ENCODE assay signal across 29 cellular contexts in the genomic region with DNA sequence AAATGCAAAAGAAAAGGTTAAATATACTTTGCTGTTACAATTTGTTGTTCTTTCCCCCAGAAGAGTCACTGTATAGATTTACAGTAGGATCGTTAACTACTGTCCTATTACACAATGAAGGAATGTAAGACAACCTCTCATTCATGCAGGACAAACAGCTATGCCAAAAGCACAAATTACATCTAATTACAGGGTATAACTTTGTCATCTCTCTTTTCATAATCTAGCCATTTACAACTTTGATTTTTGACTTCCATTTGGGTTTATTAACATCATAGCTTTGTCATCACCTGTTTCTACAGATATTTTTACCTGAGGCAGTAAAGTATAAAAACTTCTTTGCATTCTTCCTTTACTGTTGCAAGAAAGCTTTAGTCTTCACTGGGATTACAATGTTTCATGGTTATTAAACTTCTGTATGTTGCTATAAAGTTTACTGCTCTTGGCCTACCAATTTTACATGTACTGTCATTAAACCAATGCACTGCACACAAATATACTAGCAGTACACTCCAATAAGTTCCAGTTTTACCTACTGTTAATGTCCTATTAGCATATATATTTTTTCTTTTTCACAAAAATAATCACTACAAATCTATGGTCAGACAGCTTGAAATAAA.
"Had no signal": no experiment of that assay in that cellular context is flagged by ENCODE, and none has a peak within 500 bp of the region (broad histone marks: within the 10 kb centered on the region; RNA-seq: fewer than 3 reads in every experiment).

No MANE protein-coding gene starts in this region.

- H3K27me3 ChIP-seq: adrenal gland, body of pancreas, esophagus squamous epithelium, gastroesophageal sphincter had no signal

- H3K4me3 Mint-ChIP-seq: activated CD4-positive, alpha-beta memory T cell treated with anti-CD3 and anti-CD28 coated beads, Interleukin-2, amount 10 ng/mL, durations not matched to agents 7 days and 5 days; activated CD4-positive, alpha-beta T cell treated with anti-CD3 and anti-CD28 coated beads, Interleukin-2, amount 10 ng/mL, durations not matched to agents 7 days and 5 days; activated naive CD4-positive, alpha-beta T cell treated with anti-CD3 and anti-CD28 coated beads, Interleukin-2, amount 10 ng/mL, durations not matched to agents 7 days and 5 days; activated naive CD8-positive, alpha-beta T cell treated with anti-CD3 and anti-CD28 coated beads for 36 hours; activated naive CD8-positive, alpha-beta T cell treated with anti-CD3 and anti-CD28 coated beads, Interleukin-2, amount 50 U/mL, for 24 hours; activated T-cell treated with anti-CD3 and anti-CD28 coated beads, Interleukin-2, amount 50 U/mL, for 24 hours; activated T-cell treated with anti-CD3 and anti-CD28 coated beads, Interleukin-2, amount 50 U/mL, for 72 hours; WTC11 had no signal

- ATAC-seq: activated naive CD8-positive, alpha-beta T cell treated with anti-CD3 and anti-CD28 coated beads, Interleukin-2, amount 50 U/mL, for 24 hours; activated T-cell treated with anti-CD3 and anti-CD28 coated beads, Interleukin-2, amount 50 U/mL, for 72 hours; body of pancreas; effector memory CD8-positive, alpha-beta T cell; gastroesophageal sphincter; WTC11 had no signal

- H3K36me3 ChIP-seq: adrenal gland, gastroesophageal sphincter had no signal

- H3K27ac Mint-ChIP-seq: activated CD4-positive, alpha-beta memory T cell treated with anti-CD3 and anti-CD28 coated beads, Interleukin-2, amount 10 ng/mL, durations not matched to agents 7 days and 5 days; activated CD4-positive, alpha-beta T cell treated with anti-CD3 and anti-CD28 coated beads, Interleukin-2, amount 10 ng/mL, durations not matched to agents 7 days and 5 days; activated naive CD4-positive, alpha-beta T cell treated with anti-CD3 and anti-CD28 coated beads, Interleukin-2, amount 10 ng/mL, durations not matched to agents 7 days and 5 days; activated naive CD8-positive, alpha-beta T cell treated with anti-CD3 and anti-CD28 coated beads for 36 hours; activated naive CD8-positive, alpha-beta T cell treated with anti-CD3 and anti-CD28 coated beads, Interleukin-2, amount 50 U/mL, for 24 hours; activated T-cell treated with anti-CD3 and anti-CD28 coated beads, Interleukin-2, amount 50 U/mL, for 24 hours; activated T-cell treated with anti-CD3 and anti-CD28 coated beads, Interleukin-2, amount 50 U/mL, for 72 hours; WTC11 had no signal

- H3K27ac ChIP-seq: adrenal gland, body of pancreas, esophagus squamous epithelium, gastroesophageal sphincter had no signal

- H3K9me3 ChIP-seq: adrenal gland, body of pancreas had no signal

- H3K27me3 Mint-ChIP-seq: activated CD4-positive, alpha-beta memory T cell treated with anti-CD3 and anti-CD28 coated beads, Interleukin-2, amount 10 ng/mL, durations not matched to agents 7 days and 5 days; activated CD4-positive, alpha-beta T cell treated with anti-CD3 and anti-CD28 coated beads, Interleukin-2, amount 10 ng/mL, durations not matched to agents 7 days and 5 days; activated naive CD4-positive, alpha-beta T cell treated with anti-CD3 and anti-CD28 coated beads, Interleukin-2, amount 10 ng/mL, durations not matched to agents 7 days and 5 days; activated naive CD8-positive, alpha-beta T cell treated with anti-CD3 and anti-CD28 coated beads for 36 hours; activated naive CD8-positive, alpha-beta T cell treated with anti-CD3 and anti-CD28 coated beads, Interleukin-2, amount 50 U/mL, for 24 hours; activated T-cell treated with anti-CD3 and anti-CD28 coated beads, Interleukin-2, amount 50 U/mL, for 24 hours; effector memory CD8-positive, alpha-beta T cell had no signal

- H3K4me1 ChIP-seq: body of pancreas, gastroesophageal sphincter had no signal

- DNase-seq: activated CD4-positive, alpha-beta memory T cell treated with anti-CD3 and anti-CD28 coated beads, Interleukin-2, amount 10 ng/mL, durations not matched to agents 7 days and 5 days; activated CD4-positive, alpha-beta T cell treated with anti-CD3 and anti-CD28 coated beads for 1 hour; activated CD4-positive, alpha-beta T cell treated with anti-CD3 and anti-CD28 coated beads for 4 hours; activated CD4-positive, alpha-beta T cell treated with anti-CD3 and anti-CD28 coated beads, Interleukin-2, amount 10 ng/mL, durations not matched to agents 7 days and 5 days; activated CD4-positive, alpha-beta T cell treated with anti-CD3 and anti-CD28 coated beads, Interleukin-2, amount 50 U/mL, for 4 hours; activated CD8-positive, alpha-beta memory T cell treated with anti-CD3 and anti-CD28 coated beads, Interleukin-2, amount 50 U/mL, for 48 hours; activated gamma-delta T cell; activated naive CD4-positive, alpha-beta T cell; activated naive CD4-positive, alpha-beta T cell treated with anti-CD3 and anti-CD28 coated beads, Interleukin-2, amount 10 ng/mL, durations not matched to agents 7 days and 5 days; activated naive CD8-positive, alpha-beta T cell treated with anti-CD3 and anti-CD28 coated beads for 36 hours; activated naive CD8-positive, alpha-beta T cell treated with anti-CD3 and anti-CD28 coated beads, Interleukin-2, amount 50 U/mL, for 24 hours; activated T-cell treated with anti-CD3 and anti-CD28 coated beads for 4 hours; activated T-cell treated with anti-CD3 and anti-CD28 coated beads, Interleukin-2, amount 50 U/mL, for 24 hours; activated T-cell treated with anti-CD3 and anti-CD28 coated beads, Interleukin-2, amount 50 U/mL, for 72 hours; adrenal gland; amygdala; aorta; body of pancreas; caudate nucleus; cortex of kidney; dermis blood vessel endothelial cell; effector CD4-positive, alpha-beta T cell; effector memory CD8-positive, alpha-beta T cell; erythroblast; esophagus squamous epithelium; foreskin melanocyte; T-helper 2 cell had no signal

- H3K4me3 ChIP-seq: adrenal gland, body of pancreas, esophagus squamous epithelium, gastroesophageal sphincter had no signal

- H3K9me3 Mint-ChIP-seq: effector memory CD8-positive, alpha-beta T cell had no signal
